In genomic region chr12:6345319-6346071, GRCh38 we compare ENCODE assay signal across 8 cellular contexts. TPM values are rescaled to one million over a fixed set of nuclear protein-coding genes. Genes with fewer than 3 reads are reported as not detected.
DNase-seq lines count a peak whose midpoint lies in the region; ATAC-seq and TF ChIP-seq lines count a peak whose summit lies in the region.

No MANE protein-coding gene starts in this region.

- H3K9ac ChIP-seq in mammary epithelial cell (ENCODE audit: insufficient read depth, low read length), result no peak overlapping the region

- no peaks in the 10 kb centered on the region for H3K9me2 ChIP-seq in PC-9 (ENCODE audit: insufficient read depth)

- intact Hi-C loops in PC-9 (cut with micrococcal nuclease; ENCODE audit: unreplicated experiment), result no loop called here
- intact Hi-C loops in mammary epithelial cell (cut with micrococcal nuclease), result no loop called here
- intact Hi-C loops in lower leg skin (cut with DNase I; ENCODE audit: low total_unique reads), result no loop called here

- peaks cover 52% of the 10 kb centered on the region for H3F3A ChIP-seq in PC-9 (ENCODE audit: insufficient read depth, low read depth)

- peak overlapping the region; percentile 44 for H3K4me2 ChIP-seq in PC-9
- no peak overlapping the region for H3K4me2 ChIP-seq in mammary epithelial cell (ENCODE audit: insufficient read depth, low read depth, low read length)

- ATAC-seq in HG02642 (IDR thresholded peaks at IDR 0.05; ENCODE audit: poor library complexity, unreplicated experiment), result no peak
- ATAC-seq in GM18520 (IDR thresholded peaks at IDR 0.05; ENCODE audit: unreplicated experiment), result no peak

- H3K79me2 ChIP-seq in PC-9 (ENCODE audit: low read depth) (peaks cover 19% of the 10 kb centered on the region), mammary epithelial cell (ENCODE audit: insufficient read depth, low read length) (peaks cover 47% of the 10 kb centered on the region)

- TF ChIP-seq CTCF in PC-9 (conservative IDR thresholded peaks at IDR 0.05) (no peak), mammary epithelial cell (conservative IDR thresholded peaks at IDR 0.05 in 1 of 2, IDR thresholded peaks at IDR 0.05 in 1 of 2; ENCODE audit: extremely low read depth in 1 of 2, insufficient read depth in 1 of 2, low read depth in 1 of 2, low read length in 2 of 2) (no peak), lower leg skin (IDR thresholded peaks at IDR 0.05) (no peak)

- dilution Hi-C loops in mammary epithelial cell (cut with HindIII; ENCODE audit: low sequenced_read_pairs), result no loop called here

- H3K4me3 ChIP-seq in PC-9 (no peak overlapping the region), mammary epithelial cell (replicated peaks in 1 of 3; ENCODE audit: insufficient read depth in 1 of 3, low read depth in 2 of 3, low read length in 3 of 3) (no peak overlapping the region), lower leg skin (ENCODE audit: low read depth, poor library complexity, severe bottlenecking) (no peak overlapping the region)

- in situ Hi-C loops in Caki2 (cut with HindIII; ENCODE audit: low pct_unique_long_range_greater_than_20kb, low sequenced_read_pairs) (no loop called here), mammary epithelial cell (cut with MboI; ENCODE audit: low sequenced_read_pairs in 2 of 2) (no loop called here)

- H3K27ac ChIP-seq in PC-9 (peak overlapping the region; percentile 48), mammary epithelial cell (ENCODE audit: insufficient read depth, low read depth, low read length) (no peak overlapping the region)

- CTCF ChIA-PET in PC-9 (lab: Charles Lee) (interaction anchor here (0.6 to 0.7 kb wide), 7 partner anchors 10 to 344 kb away, joined by 3 to 5 read pairs (median 3); partner anchors contain the start of gene ZNF384), mammary epithelial cell (lab: Charles Lee; ENCODE audit: low non-redundant PET) (no interaction called here)

- H3K9me3 ChIP-seq in PC-9 (ENCODE audit: insufficient read depth, low read depth) (no peaks in the 10 kb centered on the region), mammary epithelial cell (replicated peaks; ENCODE audit: insufficient read depth, low read length) (no peaks in the 10 kb centered on the region)

- BruUV-seq in PC-9 (replicated peaks; lab: Mats Ljungman, UMichigan) (no TSS peak), mammary epithelial cell (replicated peaks; lab: Mats Ljungman, UMichigan) (no TSS peak)

- TF ChIP-seq POLR2A in lower leg skin (IDR thresholded peaks at IDR 0.05), result no peak

- 0 out of 2 replicates have a peak, but pooled peaks cover 9% of the 10 kb centered on the region for H3K36me3 ChIP-seq in PC-9 (ENCODE audit: low read depth)
- H3K36me3 ChIP-seq in mammary epithelial cell (ENCODE audit: insufficient read depth, low read length), result peaks cover 30% of the 10 kb centered on the region

- H4K20me1 ChIP-seq in PC-9 (ENCODE audit: insufficient read depth) (no peaks in the 10 kb centered on the region), mammary epithelial cell (ENCODE audit: insufficient read depth, low read length) (no peaks in the 10 kb centered on the region)

- H3K27me3 ChIP-seq in PC-9 (ENCODE audit: insufficient read depth, low read depth) (no peaks in the 10 kb centered on the region), mammary epithelial cell (ENCODE audit: insufficient read depth, low read length) (no peaks in the 10 kb centered on the region)

- H3K4me1 ChIP-seq in PC-9 (replicated peaks; ENCODE audit: insufficient read depth), result peaks cover 43% of the 10 kb centered on the region
- peaks cover 33% of the 10 kb centered on the region for H3K4me1 ChIP-seq in mammary epithelial cell (ENCODE audit: insufficient read depth, low read length)

- DNase-seq in Caki2 (ENCODE audit: low read depth) (peak; percentile 85), PC-9 (peak; percentile 76 to 87), mammary epithelial cell (peak; percentile 81), mucosa of gallbladder (ENCODE audit: low spot score) (peak; percentile 65), lower leg skin (ENCODE audit: low spot score in 2 of 2) (no peak), globus pallidus (ENCODE audit: low spot score) (no peak)

- POLR2A ChIA-PET in PC-9 (lab: Charles Lee; ENCODE audit: unreplicated experiment), result interaction anchor here (0.5 to 1.6 kb wide), 16 partner anchors 9 to 261 kb away, joined by 3 to 58 read pairs (median 5); no protein-coding TSS in a partner anchor

- H2AFZ ChIP-seq in PC-9 (no peak overlapping the region), mammary epithelial cell (ENCODE audit: low read depth, low read length) (no peak overlapping the region)

- 84% methylated on average over 9 of the region's 9 CpGs for WGBS in mammary epithelial cell (ENCODE audit: low coverage, missing lambda C conversion rate)
- 61 to 62% methylated on average over 9 of the region's 9 CpGs for WGBS in lower leg skin, 2 donors

RNA-seq across cellular contexts. Expression of gene TNFRSF1A, which starts 3.6 kb away (rescaled TPM):
- total RNA-seq in Caki2 (2014; rRNA removed; shearing (Covaris generic); ENCODE audit: low replicate concordance), result 121 and 171 TPM in 2 replicates
- total RNA-seq in PC-9 (2021), result 144 and 165 TPM in 2 replicates
- 100 to 1,000 TPM; 107 to 195 TPM for total RNA-seq in mammary epithelial cell
- 87.6 TPM for polyA plus RNA-seq in mammary epithelial cell
- polyA minus RNA-seq in mammary epithelial cell, result 191 TPM
- total RNA-seq in mucosa of gallbladder, result 155 TPM
- 100 to 1,000 TPM; 104 to 252 (median 186) TPM for total RNA-seq in lower leg skin

RNA-seq across cellular contexts. Expression of gene SCNN1A, which starts 29.9 kb away (rescaled TPM):
- total RNA-seq in Caki2 (2014; rRNA removed; shearing (Covaris generic); ENCODE audit: low replicate concordance), result 0.12 and 5.7 TPM in 2 replicates
- 460 and 549 TPM in 2 replicates for total RNA-seq in PC-9 (2021)
- 100 to 1,000 TPM; 171 to 202 TPM for total RNA-seq in mammary epithelial cell
- 174 TPM for polyA plus RNA-seq in mammary epithelial cell
- polyA minus RNA-seq in mammary epithelial cell, result 383 TPM
- 52.7 TPM for total RNA-seq in mucosa of gallbladder
- total RNA-seq in lower leg skin, result 100 to 1,000 TPM in 3 of 4 donors, 10 to 100 TPM in 1; 74.6 to 139 (median 119) TPM

RNA-seq across cellular contexts. Expression of gene PLEKHG6, which starts 35.0 kb away (rescaled TPM):
- total RNA-seq in Caki2 (2014; rRNA removed; shearing (Covaris generic); ENCODE audit: low replicate concordance), result 1.0 and 2.0 TPM in 2 replicates
- 86.5 and 89.9 TPM in 2 replicates for total RNA-seq in PC-9 (2021)
- 1 to 10 TPM; 2.2 to 3.3 TPM for total RNA-seq in mammary epithelial cell
- polyA plus RNA-seq in mammary epithelial cell, result 2.1 TPM
- not detected for polyA minus RNA-seq in mammary epithelial cell
- 64.9 TPM for total RNA-seq in mucosa of gallbladder
- total RNA-seq in lower leg skin, result 10 to 100 TPM; 10.6 to 34.1 (median 22.4) TPM

RNA-seq across cellular contexts. Expression of gene LTBR, which starts 38.5 kb away (rescaled TPM):
- total RNA-seq in Caki2 (2014; rRNA removed; shearing (Covaris generic); ENCODE audit: low replicate concordance), result 102 and 136 TPM in 2 replicates
- 178 and 185 TPM in 2 replicates for total RNA-seq in PC-9 (2021)
- 100 to 1,000 TPM; 134 to 149 TPM for total RNA-seq in mammary epithelial cell
- 119 TPM for polyA plus RNA-seq in mammary epithelial cell
- polyA minus RNA-seq in mammary epithelial cell, result 89.5 TPM
- total RNA-seq in mucosa of gallbladder, result 180 TPM
- total RNA-seq in lower leg skin, result 100 to 1,000 TPM; 174 to 298 (median 196) TPM

Comparison
In these comparisons a context has a peak if more than half of its experiments do, and no peak if none do; other contexts are left out.
1. DNase-seq: peak in Caki2 (single experiment), PC-9 (2 of 2), mammary epithelial cell (single experiment) and mucosa of gallbladder (single experiment); none in lower leg skin (0 of 2) and globus pallidus (single experiment).